16 cellular contexts compared by ENCODE assay signal in the genomic region with DNA sequence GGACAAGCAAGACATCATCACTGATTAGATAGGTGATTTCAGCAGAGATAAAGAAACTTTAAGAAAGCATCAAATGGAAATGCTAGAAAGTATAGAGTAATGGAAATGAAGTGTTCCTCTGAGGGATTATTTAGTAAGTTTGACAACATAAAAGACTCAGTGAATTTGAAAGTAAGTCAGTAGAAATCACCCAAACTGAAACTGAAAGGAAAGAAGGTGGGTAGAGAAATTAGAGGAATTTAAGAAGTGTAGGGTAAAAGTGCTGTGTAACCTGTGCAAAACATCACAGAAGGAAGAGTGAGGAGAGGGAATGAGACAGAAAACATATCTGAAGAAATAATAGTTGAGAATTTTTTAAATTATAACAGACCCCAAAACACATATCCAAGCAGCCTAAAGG.
A peak's percentile ranks its signal among the peaks of the same experiment; 100 is the strongest.
DNase-seq lines count a peak whose midpoint lies in the region; ATAC-seq and TF ChIP-seq lines count a peak whose summit lies in the region.
"Had no signal": no experiment of that assay in that cellular context is flagged by ENCODE, and none has a peak within 500 bp of the region (broad histone marks: within the 10 kb centered on the region; RNA-seq: fewer than 3 reads in every experiment).

No MANE protein-coding gene starts in this region.

- no peaks in the 10 kb centered on the region for H3K36me3 ChIP-seq in SU-DHL-6 (ENCODE audit: low read length)
- H3K36me3 ChIP-seq: tibial artery had no signal

- intact Hi-C loops in dorsolateral prefrontal cortex (cut with DNase I), result no loop called here

- no peaks in the 10 kb centered on the region for H3K79me2 ChIP-seq in SU-DHL-6 (ENCODE audit: insufficient read depth, low read length)

- H4K20me1 ChIP-seq in SU-DHL-6 (ENCODE audit: low read depth, low read length), result no peaks in the 10 kb centered on the region

- peak overlapping the region; percentile 38 for H2AFZ ChIP-seq in SU-DHL-6 (ENCODE audit: low read depth, low read length, severe bottlenecking)

- H3K9me2 ChIP-seq in SU-DHL-6 (replicated peaks; ENCODE audit: insufficient read depth, low read length), result no peaks in the 10 kb centered on the region

- no peaks in the 10 kb centered on the region for H3F3A ChIP-seq in SU-DHL-6 (ENCODE audit: insufficient read depth)

- no peaks in the 10 kb centered on the region for H3K9me3 ChIP-seq in SU-DHL-6 (ENCODE audit: insufficient read depth, low read length)
- H3K9me3 ChIP-seq: tibial artery had no signal

- no peak for TF ChIP-seq CTCF in SU-DHL-6 (IDR thresholded peaks at IDR 0.05; ENCODE audit: insufficient read depth, low read length, poor library complexity, severe bottlenecking)
- no peak for TF ChIP-seq CTCF in dorsolateral prefrontal cortex (IDR thresholded peaks at IDR 0.05 in 54 of 56, conservative IDR thresholded peaks at IDR 0.05 in 2 of 56; ENCODE audit: low read depth in 1 of 56, partially characterized antibody in 56 of 56)

- no peak overlapping the region for H3K9ac ChIP-seq in SU-DHL-6 (ENCODE audit: low read length)

- ATAC-seq in GM18519 (IDR thresholded peaks at IDR 0.05; ENCODE audit: low FRiP score, unreplicated experiment), result peak; percentile 79
- ATAC-seq in GM21526 (IDR thresholded peaks at IDR 0.05; ENCODE audit: low FRiP score, unreplicated experiment), result peak; percentile 81
- ATAC-seq in HG03342 (IDR thresholded peaks at IDR 0.05; ENCODE audit: unreplicated experiment), result peak; percentile 82

- in situ Hi-C loops in KBM-7 (cut with MboI; ENCODE audit: low pct_unique_long_range_greater_than_20kb, low sequenced_read_pairs), result no loop called here

- H3K27ac ChIP-seq in SU-DHL-6 (ENCODE audit: low read depth, low read length), result no peak overlapping the region
- no peak overlapping the region for H3K27ac ChIP-seq in dorsolateral prefrontal cortex
- H3K27ac ChIP-seq: tibial artery had no signal

- H3K27me3 ChIP-seq in SU-DHL-6 (ENCODE audit: low read length) (no peaks in the 10 kb centered on the region), dorsolateral prefrontal cortex (no peaks in the 10 kb centered on the region)
- H3K27me3 ChIP-seq: tibial artery had no signal

- peak overlapping the region; percentile 52 for H3K4me2 ChIP-seq in SU-DHL-6 (ENCODE audit: low read depth, low read length, poor library complexity, severe bottlenecking)

- DNase-seq in dorsolateral prefrontal cortex (no peak), KBM-7 (no peak), inferior parietal cortex (ENCODE audit: extremely low spot score) (no peak)
- DNase-seq: activated CD4-positive, alpha-beta T cell treated with anti-CD3 and anti-CD28 coated beads, Interleukin-2, amount 50 U/mL, for 48 hours; activated gamma-delta T cell treated with Interleukin-2 at 50 U/mL for 16 hours; HFFc6; NCI-H1105 treated with DMSO at 0.1 percent for 48 hours; NCI-H2107; NCI-H526; Right ventricle myocardium superior; stimulated activated naive CD4-positive, alpha-beta T cell; tibial artery had no signal

- H3K4me3 ChIP-seq in SU-DHL-6 (ENCODE audit: insufficient read depth, low read length, poor library complexity, severe bottlenecking), result no peak overlapping the region
- H3K4me3 ChIP-seq in dorsolateral prefrontal cortex, result peak overlapping the region in 1 of 59 donors; percentile 7
- H3K4me3 ChIP-seq: tibial artery had no signal
